ENCODE assay signal across 8 cellular contexts in the genomic region with DNA sequence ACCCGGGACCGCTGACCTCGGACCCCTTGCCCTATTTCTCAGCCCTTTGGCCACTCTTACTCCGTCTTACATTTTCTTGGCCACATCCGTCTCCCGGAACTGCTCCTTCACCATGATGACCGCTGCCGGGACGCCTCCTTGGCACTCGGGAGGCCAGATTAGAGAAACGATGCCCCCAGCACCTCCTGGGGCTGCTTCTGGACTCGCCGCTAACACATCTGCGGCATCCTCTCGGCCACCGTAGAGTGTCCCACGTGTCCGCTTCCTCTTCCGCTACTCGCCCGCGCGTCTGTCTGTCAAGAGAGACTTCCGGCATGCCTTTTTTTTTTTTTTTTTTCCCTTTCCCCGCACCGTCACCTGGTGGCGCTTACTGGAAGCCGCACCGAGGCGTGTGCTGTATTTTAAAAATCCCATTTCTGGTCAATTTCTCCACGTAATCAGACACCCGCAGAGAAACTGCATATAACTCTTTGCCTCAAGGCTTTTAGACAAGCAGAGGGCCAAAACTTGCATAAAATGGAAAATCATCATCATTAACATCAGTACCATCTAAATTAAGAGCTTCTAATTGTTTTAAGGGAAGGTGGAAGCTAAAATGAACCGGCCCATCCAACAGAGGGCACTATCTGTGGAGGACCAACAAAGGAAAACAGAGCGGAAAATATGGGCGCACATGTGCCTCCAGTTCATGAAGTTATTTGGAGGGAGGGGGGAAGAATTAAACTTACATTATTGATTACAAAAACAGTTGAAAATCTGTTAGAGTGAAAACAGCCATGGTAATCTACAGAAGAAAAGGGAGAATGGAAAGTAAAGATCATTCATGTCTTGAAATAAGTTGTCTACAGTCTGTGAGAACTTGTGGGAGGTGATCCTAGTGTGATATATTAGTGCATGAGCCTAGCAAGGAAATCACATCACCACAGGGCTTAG. TPM values are rescaled to one million over a fixed set of nuclear protein-coding genes. Genes with fewer than 3 reads are reported as not detected.
DNase-seq lines count a peak whose midpoint lies in the region; ATAC-seq and TF ChIP-seq lines count a peak whose summit lies in the region.

Gene POLR3A, minus strand, starts transcription at position 222 of the 933 bp plus-strand sequence. Its CDS starts 108 bp downstream, at position 114.

- H3K4me3 Mint-ChIP-seq in activated naive CD8-positive, alpha-beta T cell treated with anti-CD3 and anti-CD28 coated beads, Interleukin-2, amount 50 U/mL, for 24 hours = peak within 1 kb of the TSS; percentile 100
- peak within 1 kb of the TSS; percentile 99 for H3K4me3 Mint-ChIP-seq in type B pancreatic cell

- DNase-seq in NCI-H128 (lab: John Stamatoyannopoulos, UW; ENCODE audit: unreplicated experiment) (peak; percentile 84), SW 1271 (lab: John Stamatoyannopoulos, UW) (peak; percentile 69 to 87), cardiac septum (ENCODE audit: low spot score) (peak; percentile 95), pons (ENCODE audit: low spot score) (peak; percentile 84), type B pancreatic cell (ENCODE audit: extremely low spot score, unreplicated experiment) (peak; percentile 95)
- peak; percentile 90 for DNase-seq in activated naive CD8-positive, alpha-beta T cell treated with anti-CD3 and anti-CD28 coated beads, Interleukin-2, amount 50 U/mL, for 24 hours

- ATAC-seq in HG02678 (IDR thresholded peaks at IDR 0.05; ENCODE audit: unreplicated experiment) = peak; percentile 52
- ATAC-seq in activated naive CD8-positive, alpha-beta T cell treated with anti-CD3 and anti-CD28 coated beads, Interleukin-2, amount 50 U/mL, for 24 hours = peak; percentile 68

- H3K9me3 Mint-ChIP-seq in activated naive CD8-positive, alpha-beta T cell treated with anti-CD3 and anti-CD28 coated beads, Interleukin-2, amount 50 U/mL, for 24 hours = no peaks in the 10 kb centered on the region
- peaks cover 6% of the 10 kb centered on the region for H3K9me3 Mint-ChIP-seq in type B pancreatic cell

- TF ChIP-seq CTCF in GM12872 (IDR thresholded peaks at IDR 0.05; ENCODE audit: insufficient read depth, low read depth, low read length) (peak; percentile 67), type B pancreatic cell (conservative IDR thresholded peaks at IDR 0.05) (peak; percentile 84)

- peak within 1 kb of the TSS; percentile 100 for H3K27ac Mint-ChIP-seq in activated naive CD8-positive, alpha-beta T cell treated with anti-CD3 and anti-CD28 coated beads, Interleukin-2, amount 50 U/mL, for 24 hours
- H3K27ac Mint-ChIP-seq in type B pancreatic cell = peak within 1 kb of the TSS; percentile 92

- intact Hi-C loops in cardiac septum (cut with DNase I) = loop anchor here (2.0 kb wide), 1 partner anchor 47 kb away; no protein-coding TSS in a partner anchor

- peaks cover 32% of the 10 kb centered on the region for H3K36me3 Mint-ChIP-seq in activated naive CD8-positive, alpha-beta T cell treated with anti-CD3 and anti-CD28 coated beads, Interleukin-2, amount 50 U/mL, for 24 hours (ENCODE audit: low read depth)
- H3K36me3 Mint-ChIP-seq in type B pancreatic cell = peaks cover 27% of the 10 kb centered on the region

- peaks cover 33% of the 10 kb centered on the region for H3K4me1 Mint-ChIP-seq in activated naive CD8-positive, alpha-beta T cell treated with anti-CD3 and anti-CD28 coated beads, Interleukin-2, amount 50 U/mL, for 24 hours
- H3K4me1 Mint-ChIP-seq in type B pancreatic cell (ENCODE audit: unreplicated experiment) = peaks cover 23% of the 10 kb centered on the region

- peaks cover 4% of the 10 kb centered on the region for H3K27me3 Mint-ChIP-seq in activated naive CD8-positive, alpha-beta T cell treated with anti-CD3 and anti-CD28 coated beads, Interleukin-2, amount 50 U/mL, for 24 hours
- no peaks in the 10 kb centered on the region for H3K27me3 Mint-ChIP-seq in type B pancreatic cell

RNA-seq across cellular contexts. Expression of gene POLR3A, which starts in this region (rescaled TPM):
- 9.9 TPM for total RNA-seq in cardiac septum
- total RNA-seq in type B pancreatic cell (ENCODE audit: low replicate concordance) = 22.3 and 23.8 TPM in 2 replicates

Comparison
In these comparisons a context has a peak if more than half of its experiments do, and no peak if none do; other contexts are left out.
1. Peak in every context shown above with its lines: DNase-seq and ATAC-seq.